In genomic region chr7:158694650-158695049, GRCh38 we compare ENCODE assay signal across 24 cellular contexts. TPM values are rescaled to one million over a fixed set of nuclear protein-coding genes. Genes with fewer than 3 reads are reported as not detected.
DNase-seq lines count a peak whose midpoint lies in the region; ATAC-seq, FAIRE-seq and TF ChIP-seq lines count a peak whose summit lies in the region.
"Had no signal": no experiment of that assay in that cellular context is flagged by ENCODE, and none has a peak within 500 bp of the region (broad histone marks: within the 10 kb centered on the region; RNA-seq: fewer than 3 reads in every experiment).

No MANE protein-coding gene starts in this region.

- H3K4me1 Mint-ChIP-seq in activated CD4-positive, alpha-beta T cell treated with anti-CD3 and anti-CD28 coated beads, Interleukin-2, amount 10 ng/mL, durations not matched to agents 24 days and 14 days, result peaks cover 41% of the 10 kb centered on the region
- no peaks in the 10 kb centered on the region for H3K4me1 Mint-ChIP-seq in type B pancreatic cell (ENCODE audit: unreplicated experiment)
- H3K4me1 Mint-ChIP-seq: H9 had no signal

- H3K9me2 ChIP-seq in Loucy (replicated peaks; ENCODE audit: low read depth, low read length), result no peaks in the 10 kb centered on the region

- no peak for DNase-seq in activated CD4-positive, alpha-beta T cell treated with anti-CD3 and anti-CD28 coated beads, Interleukin-2, amount 10 ng/mL, durations not matched to agents 24 days and 14 days
- DNase-seq in activated CD4-positive, alpha-beta T cell treated with anti-CD3 and anti-CD28 coated beads, Interleukin-2, amount 50 U/mL, for 1 hour, result no peak
- DNase-seq in GM12878 (ENCODE audit: low read depth, low spot score), result no peak
- no peak for DNase-seq in type B pancreatic cell (ENCODE audit: extremely low spot score, unreplicated experiment)
- DNase-seq in NCI-H187 treated with DMSO at 0.1 percent for 48 hours (lab: John Stamatoyannopoulos, UW), result no peak
- DNase-seq: CD4-positive, alpha-beta T cell; H9; HFFc6; Kasumi-1; MV-4-11; NCI-H1105; NCI-H146; NCI-H2029; NCI-H446 treated with DMSO at 0.1 percent for 48 hours; NCI-H526; Right ventricle myocardium superior; RPMI8226 had no signal

- no peak for TF ChIP-seq EP300 in GM12878 (IDR thresholded peaks at IDR 0.05; ENCODE audit: borderline replicate concordance in 1 of 2, control insufficient read depth in 1 of 2, low read depth in 2 of 2, low read length in 2 of 2)

- H3K27me3 ChIP-seq in Loucy (ENCODE audit: insufficient read depth, low read length, poor library complexity, severe bottlenecking) (no peaks in the 10 kb centered on the region), GM12878 (replicated peaks in 1 of 2; ENCODE audit: control insufficient read depth in 2 of 2, insufficient read depth in 2 of 2, low read length in 1 of 2) (no peaks in the 10 kb centered on the region)
- H3K27me3 ChIP-seq: BLaER1 had no signal

- peak overlapping the region; percentile 20 for H3K27ac Mint-ChIP-seq in activated CD4-positive, alpha-beta T cell treated with anti-CD3 and anti-CD28 coated beads, Interleukin-2, amount 10 ng/mL, durations not matched to agents 24 days and 14 days
- peak overlapping the region; percentile 3 for H3K27ac Mint-ChIP-seq in type B pancreatic cell
- H3K27ac Mint-ChIP-seq: CD4-positive, alpha-beta T cell; GM23338 had no signal

- H3K9me3 ChIP-seq in Loucy (ENCODE audit: insufficient read depth, low read depth, low read length) (no peaks in the 10 kb centered on the region), GM12878 (replicated peaks; ENCODE audit: control insufficient read depth, insufficient read depth, low read length) (no peaks in the 10 kb centered on the region; the same call in 2 of the 3 replicates)
- H3K9me3 ChIP-seq: BLaER1 had no signal

- WGBS in GM12878 (ENCODE audit: insufficient coverage, insufficient replicate concordance, low lambda C conversion rate, missing lambda C conversion rate), result 84% methylated on average over 6 of the region's 6 CpGs

- H2AFZ ChIP-seq in Loucy (ENCODE audit: low read length) (no peak overlapping the region), GM12878 (ENCODE audit: control insufficient read depth, low read depth, low read length) (no peak overlapping the region)
- H2AFZ ChIP-seq: GM23338 had no signal

- TF ChIP-seq RAD21 in GM12878 (IDR thresholded peaks at IDR 0.05; ENCODE audit: insufficient read depth, low read depth, low read length), result no peak

- peaks cover 39% of the 10 kb centered on the region; the same call in 1 of the 2 replicates for H3K36me3 ChIP-seq in Loucy (ENCODE audit: insufficient read depth, low read length)
- H3K36me3 ChIP-seq in GM12878 (ENCODE audit: control insufficient read depth in 2 of 2, insufficient read depth in 2 of 2, low read length in 1 of 2), result peaks cover 11 to 14% of the 10 kb centered on the region in 2 experiments; a peak in 3 of 4 replicates

- peaks cover 68% of the 10 kb centered on the region for H3K79me2 ChIP-seq in Loucy (ENCODE audit: insufficient read depth, low read length)
- H3K79me2 ChIP-seq in GM12878 (ENCODE audit: control insufficient read depth, insufficient read depth, low read length), result peaks cover 15% of the 10 kb centered on the region

- RAD21 ChIA-PET in GM12878 (lab: Charles Lee; ENCODE audit: unreplicated experiment), result interaction anchor here (5.6 kb wide), 1 partner anchor 283 kb away, joined by 59 read pairs; no protein-coding TSS in a partner anchor

- H3K4me2 ChIP-seq in Loucy (ENCODE audit: low read depth, low read length, poor library complexity, severe bottlenecking) (peak overlapping the region; percentile 53), GM12878 (ENCODE audit: control insufficient read depth, insufficient read depth) (no peak overlapping the region)
- H3K4me2 ChIP-seq: BLaER1, GM23338 had no signal

- CTCF ChIA-PET in GM12878 (lab: Yijun Ruan, JAX), result interaction anchor here (7.0 kb wide), 1 partner anchor 283 kb away, joined by 78 read pairs; no protein-coding TSS in a partner anchor

- TSS peak; percentile 4 for BruUV-seq in GM12878 (replicated peaks; lab: Mats Ljungman, UMichigan)

- POLR2A ChIA-PET in GM12878 (lab: Charles Lee), result no interaction called here

- no peak overlapping the region for H3K27ac ChIP-seq in GM12878 (ENCODE audit: control insufficient read depth, insufficient read depth)
- H3K27ac ChIP-seq: BLaER1 had no signal

- in situ Hi-C loops in GM12878 (cut with MboI), result loop anchor here (5.0 kb wide), 1 partner anchor 283 kb away; no protein-coding TSS in a partner anchor

- SMC1A ChIA-PET in GM12878 (lab: Charles Lee; ENCODE audit: uncharacterized antibody, unreplicated experiment), result interaction anchor here (2.0 to 8.2 kb wide), 2 partner anchors 38 to 283 kb away, joined by 5 to 62 read pairs; no protein-coding TSS in a partner anchor

- H3F3A ChIP-seq in Loucy (ENCODE audit: low read depth), result no peaks in the 10 kb centered on the region; the same call in 1 of the 2 replicates

- H3K9ac ChIP-seq in Loucy (ENCODE audit: low read depth, low read length, poor library complexity, severe bottlenecking), result peak overlapping the region; percentile 19
- no peak overlapping the region for H3K9ac ChIP-seq in GM12878 (ENCODE audit: control insufficient read depth, insufficient read depth, low read length)

- H3K4me1 ChIP-seq in Loucy (ENCODE audit: insufficient read depth, low read length, poor library complexity, severe bottlenecking), result peaks cover 51% of the 10 kb centered on the region
- no peaks in the 10 kb centered on the region for H3K4me1 ChIP-seq in GM12878 (ENCODE audit: control insufficient read depth, insufficient read depth, low read length)

- H3K4me3 Mint-ChIP-seq in activated CD4-positive, alpha-beta T cell treated with anti-CD3 and anti-CD28 coated beads, Interleukin-2, amount 10 ng/mL, durations not matched to agents 24 days and 14 days, result no peak overlapping the region
- H3K4me3 Mint-ChIP-seq in type B pancreatic cell, result no peak overlapping the region
- H3K4me3 Mint-ChIP-seq: CD4-positive, alpha-beta T cell; GM23338; H9; HFFc6 had no signal

- H3K36me3 Mint-ChIP-seq in activated CD4-positive, alpha-beta T cell treated with anti-CD3 and anti-CD28 coated beads, Interleukin-2, amount 10 ng/mL, durations not matched to agents 24 days and 14 days (ENCODE audit: low read depth), result peaks cover 68% of the 10 kb centered on the region
- H3K36me3 Mint-ChIP-seq in type B pancreatic cell, result peaks cover 13% of the 10 kb centered on the region

- H3K4me3 ChIP-seq in Loucy (ENCODE audit: low read length, poor library complexity, severe bottlenecking) (peak overlapping the region; percentile 37), GM12878 (no peak overlapping the region)
- H3K4me3 ChIP-seq: BLaER1, GM23338 had no signal

- H3K9me3 Mint-ChIP-seq in activated CD4-positive, alpha-beta T cell treated with anti-CD3 and anti-CD28 coated beads, Interleukin-2, amount 10 ng/mL, durations not matched to agents 24 days and 14 days, result no peaks in the 10 kb centered on the region
- H3K9me3 Mint-ChIP-seq in type B pancreatic cell, result no peaks in the 10 kb centered on the region
- H3K9me3 Mint-ChIP-seq: CD4-positive, alpha-beta T cell; GM23338; H9; HFFc6 had no signal

- no peak for ATAC-seq in GM12878
- ATAC-seq in GM18858 (IDR thresholded peaks at IDR 0.05; ENCODE audit: unreplicated experiment), result no peak
- ATAC-seq: GM23338, HepG2 had no signal

- H4K20me1 ChIP-seq in Loucy (ENCODE audit: insufficient read depth, low read length, poor library complexity, severe bottlenecking), result peaks cover 12% of the 10 kb centered on the region
- H4K20me1 ChIP-seq in GM12878 (ENCODE audit: control insufficient read depth, insufficient read depth), result no peaks in the 10 kb centered on the region

- TF ChIP-seq CTCF in Loucy (conservative IDR thresholded peaks at IDR 0.05; ENCODE audit: low read length), result no peak
- TF ChIP-seq CTCF in GM12878 (IDR thresholded peaks at IDR 0.05 in 2 of 3, conservative IDR thresholded peaks at IDR 0.05 in 1 of 3; ENCODE audit: control insufficient read depth in 2 of 3, extremely low read depth in 1 of 3, insufficient read depth in 1 of 3, low read depth in 3 of 3, low read length in 3 of 3), result no peak
- no peak for TF ChIP-seq CTCF in type B pancreatic cell (conservative IDR thresholded peaks at IDR 0.05)

- intact Hi-C loops in activated CD4-positive, alpha-beta T cell treated with anti-CD3 and anti-CD28 coated beads, Interleukin-2, amount 10 ng/mL, durations not matched to agents 24 days and 14 days (cut with micrococcal nuclease), result no loop called here
- intact Hi-C loops in GM12878 (cut with micrococcal nuclease; ENCODE audit: unreplicated experiment), result no loop called here

- FAIRE-seq in GM12878 (lab: Jason Lieb, UNC), result no peak
- FAIRE-seq: A204.1, D721Med, HepG2 had no signal

- H3K27me3 Mint-ChIP-seq in activated CD4-positive, alpha-beta T cell treated with anti-CD3 and anti-CD28 coated beads, Interleukin-2, amount 10 ng/mL, durations not matched to agents 24 days and 14 days, result no peaks in the 10 kb centered on the region
- no peaks in the 10 kb centered on the region for H3K27me3 Mint-ChIP-seq in type B pancreatic cell
- H3K27me3 Mint-ChIP-seq: CD4-positive, alpha-beta T cell had no signal

- no peak for TF ChIP-seq POLR2A in GM12878 (IDR thresholded peaks at IDR 0.05; ENCODE audit: low read depth, low read length)

TF ChIP-seq in GM12878, 131 proteins besides CTCF, POLR2A, EP300 and RAD21 (continues in another document):
- TF ChIP-seq ZNF622 (IDR thresholded peaks at IDR 0.05) (no peak), MTA3 (IDR thresholded peaks at IDR 0.05; ENCODE audit: borderline replicate concordance, low read length) (no peak)

RNA-seq across cellular contexts. Expression of gene NCAPG2, which starts 10.0 kb away (rescaled TPM):
- total RNA-seq in activated CD4-positive, alpha-beta T cell treated with anti-CD3 and anti-CD28 coated beads, Interleukin-2, amount 10 ng/mL, durations not matched to agents 24 days and 14 days, result 94.6 and 96.3 TPM in 2 replicates
- 56.7 and 59.9 TPM in 2 replicates for total RNA-seq in GM12878 (2013; cell fraction: nucleolus; rRNA removed)
- total RNA-seq in GM12878 (2014; rRNA removed) (36.1 and 36.9 TPM in 2 replicates), GM12878 (2014; rRNA removed; fragmentation: Illumina TruSeq; extraction: Trizol) (48.2 and 48.6 TPM in 2 replicates), GM12878 (2021) (67.2 and 78.2 TPM in 2 replicates), type B pancreatic cell (ENCODE audit: low replicate concordance) (23.8 and 46.1 TPM in 2 replicates)
- 18.6 TPM for polyA plus RNA-seq in GM12878 (2011; ENCODE audit: low read depth)
- polyA plus RNA-seq in GM12878 (2011; rRNA removed) (44.0 and 56.1 TPM in 2 replicates), GM12878 (2014; fragmentation: Illumina TruSeq; extraction: Trizol) (52.9 and 56.3 TPM in 2 replicates), GM12878 (2014; fragmentation: Nextera tagmentation; extraction: Ambion mirVana) (10 to 100 TPM; 11.2 to 27.9 TPM), GM12878 (2014; rRNA removed) (46.4 and 49.9 TPM in 2 replicates), GM12878 (2016; fragmentation: Nextera tagmentation; extraction: Ambion mirVana) (10 to 100 TPM; 68.9 to 74.0 TPM)
- 37.0 and 37.2 TPM in 2 replicates for polyA plus RNA-seq in GM12878 (2011; cell fraction: cytosol; rRNA removed)
- 37.7 and 50.7 TPM in 2 replicates for polyA plus RNA-seq in GM12878 (2011; cell fraction: nucleus; rRNA removed)
- 24.4 and 28.3 TPM in 2 replicates for polyA plus RNA-seq in GM12878 (2012)
- polyA minus RNA-seq in GM12878 (2011; rRNA and poly(A)+ RNA removed), result 107 and 117 TPM in 2 replicates
- 18.9 and 23.1 TPM in 2 replicates for polyA minus RNA-seq in GM12878 (2011; cell fraction: cytosol; rRNA and poly(A)+ RNA removed)
- 42.8 and 70.3 TPM in 2 replicates for polyA minus RNA-seq in GM12878 (2011; cell fraction: nucleus; rRNA and poly(A)+ RNA removed)
